ENCODE assay signal across 19 cellular contexts in genomic region chr3:126948980-126949535, GRCh38. TPM values are rescaled to one million over a fixed set of nuclear protein-coding genes. Genes with fewer than 3 reads are reported as not detected.
DNase-seq lines count a peak whose midpoint lies in the region; ATAC-seq and TF ChIP-seq lines count a peak whose summit lies in the region.
"Had no signal": no experiment of that assay in that cellular context is flagged by ENCODE, and none has a peak within 500 bp of the region (broad histone marks: within the 10 kb centered on the region; RNA-seq: fewer than 3 reads in every experiment).

No MANE protein-coding gene starts in this region.

- no peak overlapping the region for H3K4me3 ChIP-seq in spleen
- no peak overlapping the region for H3K4me3 ChIP-seq in H7 (ENCODE audit: insufficient read depth, low read depth, low read length)
- H3K4me3 ChIP-seq: GM12878 had no signal

- H3K27ac ChIP-seq in spleen = no peak overlapping the region

- 77 to 92% (median 91%) methylated on average over 14 of the region's 14 CpGs for WGBS in spleen, 5 donors

- TF ChIP-seq CTCF in spleen (IDR thresholded peaks at IDR 0.05 in 8 of 11, conservative IDR thresholded peaks at IDR 0.05 in 3 of 11) = no peak

- CTCF ChIA-PET in activated naive CD4-positive, alpha-beta T cell treated with anti-CD3 and anti-CD28 coated beads, Interleukin-2, amount 10 ng/mL, durations not matched to agents 7 days and 5 days (lab: Charles Lee) = no interaction called here

- DNase-seq in DMS 273 treated with DMSO at 0.1 percent for 48 hours (lab: John Stamatoyannopoulos, UW) = peak; percentile 53
- DNase-seq in NCI-H1694 treated with DMSO at 0.1 percent for 48 hours (lab: John Stamatoyannopoulos, UW) = peak; percentile 82
- DNase-seq in left ventricle myocardium superior = peak; percentile 48
- DNase-seq in spleen = peak; percentile 72
- no peak for DNase-seq in activated naive CD4-positive, alpha-beta T cell treated with anti-CD3 and anti-CD28 coated beads, Interleukin-2, amount 10 ng/mL, durations not matched to agents 7 days and 5 days
- DNase-seq in H7 = no peak
- no peak for DNase-seq in activated T-cell treated with anti-CD3 and anti-CD28 coated beads, Interleukin-2, amount 50 U/mL, for 24 hours
- DNase-seq: CD4-positive, alpha-beta memory T cell; DMS79 treated with DMSO at 0.1 percent for 48 hours; GOT3; Karpas-422; MM.1S; NCI-H1092 treated with DMSO at 0.1 percent for 48 hours; NCI-H2107; NCI-H2227 treated with DMSO at 0.1 percent for 48 hours; NCI-H526; NK-92 treated with Interleukin-12 subunit alpha and Interleukin-12 subunit beta, amount 100 ng/mL, for 24 hours had no signal

- no peaks in the 10 kb centered on the region for H3K36me3 Mint-ChIP-seq in activated naive CD4-positive, alpha-beta T cell treated with anti-CD3 and anti-CD28 coated beads, Interleukin-2, amount 10 ng/mL, durations not matched to agents 7 days and 5 days
- peaks cover 15% of the 10 kb centered on the region for H3K36me3 Mint-ChIP-seq in activated T-cell treated with anti-CD3 and anti-CD28 coated beads, Interleukin-2, amount 50 U/mL, for 24 hours (ENCODE audit: low read depth)

- peak; percentile 94 for ATAC-seq in left ventricle myocardium superior
- ATAC-seq: GM12878 had no signal

- H3K27me3 Mint-ChIP-seq in activated naive CD4-positive, alpha-beta T cell treated with anti-CD3 and anti-CD28 coated beads, Interleukin-2, amount 10 ng/mL, durations not matched to agents 7 days and 5 days = no peaks in the 10 kb centered on the region
- no peaks in the 10 kb centered on the region for H3K27me3 Mint-ChIP-seq in activated T-cell treated with anti-CD3 and anti-CD28 coated beads, Interleukin-2, amount 50 U/mL, for 24 hours
- H3K27me3 Mint-ChIP-seq: B cell; CD4-positive, alpha-beta memory T cell had no signal

- no peak overlapping the region for H3K27ac Mint-ChIP-seq in activated naive CD4-positive, alpha-beta T cell treated with anti-CD3 and anti-CD28 coated beads, Interleukin-2, amount 10 ng/mL, durations not matched to agents 7 days and 5 days
- no peak overlapping the region for H3K27ac Mint-ChIP-seq in activated T-cell treated with anti-CD3 and anti-CD28 coated beads, Interleukin-2, amount 50 U/mL, for 24 hours
- H3K27ac Mint-ChIP-seq: B cell; CD4-positive, alpha-beta memory T cell had no signal

- H3K4me3 Mint-ChIP-seq in activated naive CD4-positive, alpha-beta T cell treated with anti-CD3 and anti-CD28 coated beads, Interleukin-2, amount 10 ng/mL, durations not matched to agents 7 days and 5 days = no peak overlapping the region
- no peak overlapping the region for H3K4me3 Mint-ChIP-seq in activated T-cell treated with anti-CD3 and anti-CD28 coated beads, Interleukin-2, amount 50 U/mL, for 24 hours
- H3K4me3 Mint-ChIP-seq: B cell; CD4-positive, alpha-beta memory T cell had no signal

- peaks cover 0 to 36% (median 4%) of the 10 kb centered on the region in 6 donors for H3K4me1 ChIP-seq in spleen

- H3K9me3 Mint-ChIP-seq in activated naive CD4-positive, alpha-beta T cell treated with anti-CD3 and anti-CD28 coated beads, Interleukin-2, amount 10 ng/mL, durations not matched to agents 7 days and 5 days = no peaks in the 10 kb centered on the region
- no peaks in the 10 kb centered on the region for H3K9me3 Mint-ChIP-seq in activated T-cell treated with anti-CD3 and anti-CD28 coated beads, Interleukin-2, amount 50 U/mL, for 24 hours
- H3K9me3 Mint-ChIP-seq: CD4-positive, alpha-beta memory T cell had no signal

- TF ChIP-seq POLR2A in spleen (IDR thresholded peaks at IDR 0.05) = no peak

- intact Hi-C loops in left ventricle myocardium superior (cut with micrococcal nuclease) (no loop called here), spleen (cut with DNase I; ENCODE audit: low total_unique reads) (no loop called here)

- peaks cover 6% of the 10 kb centered on the region for H3K4me1 Mint-ChIP-seq in activated naive CD4-positive, alpha-beta T cell treated with anti-CD3 and anti-CD28 coated beads, Interleukin-2, amount 10 ng/mL, durations not matched to agents 7 days and 5 days
- H3K4me1 Mint-ChIP-seq in activated T-cell treated with anti-CD3 and anti-CD28 coated beads, Interleukin-2, amount 50 U/mL, for 24 hours (ENCODE audit: low read depth) = peaks cover 6% of the 10 kb centered on the region

- no peaks in the 10 kb centered on the region for H3K9me3 ChIP-seq in spleen

- H3K27me3 ChIP-seq in spleen (replicated peaks in 1 of 7) = no peaks in the 10 kb centered on the region
- no peaks in the 10 kb centered on the region for H3K27me3 ChIP-seq in H7 (ENCODE audit: control insufficient read depth, insufficient read depth, low read length)

- H3K36me3 ChIP-seq in spleen (peaks cover 0 to 20% (median 0%) of the 10 kb centered on the region in 6 donors), H7 (replicated peaks; ENCODE audit: control insufficient read depth, insufficient read depth, low read length) (no peaks in the 10 kb centered on the region; the same call in 1 of the 2 replicates)

RNA-seq across cellular contexts. Expression of gene PLXNA1, which starts 33.9 kb away (rescaled TPM):
- total RNA-seq in left ventricle myocardium superior (23.8 TPM), spleen (10 to 100 TPM; 27.8 to 47.6 (median 41.4) TPM)
- polyA plus RNA-seq in spleen = 10 to 100 TPM in 1 of 3 donors, 1 to 10 TPM in 2; 3.7 to 11.9 (median 3.8) TPM
- total RNA-seq in H7 (2014; rRNA removed; shearing (Covaris generic)) = 41.9 and 42.7 TPM in 2 replicates

Comparison
In these comparisons a context has a peak if more than half of its experiments do, and no peak if none do; other contexts are left out.
1. DNase-seq: peak in DMS 273 treated with DMSO at 0.1 percent for 48 hours (single experiment), NCI-H1694 treated with DMSO at 0.1 percent for 48 hours (single experiment), left ventricle myocardium superior (single experiment) and spleen (single experiment); none in activated naive CD4-positive, alpha-beta T cell treated with anti-CD3 and anti-CD28 coated beads, Interleukin-2, amount 10 ng/mL, durations not matched to agents 7 days and 5 days (single experiment), H7 (single experiment) and activated T-cell treated with anti-CD3 and anti-CD28 coated beads, Interleukin-2, amount 50 U/mL, for 24 hours (single experiment).